12 cellular contexts compared by ENCODE assay signal in genomic region chr2:183059561-183059960, GRCh38. TPM values are rescaled to one million over a fixed set of nuclear protein-coding genes. Genes with fewer than 3 reads are reported as not detected.
DNase-seq lines count a peak whose midpoint lies in the region; ATAC-seq, FAIRE-seq and TF ChIP-seq lines count a peak whose summit lies in the region.
"Had no signal": no experiment of that assay in that cellular context is flagged by ENCODE, and none has a peak within 500 bp of the region (broad histone marks: within the 10 kb centered on the region; RNA-seq: fewer than 3 reads in every experiment).

No MANE protein-coding gene starts in this region.

- no peaks in the 10 kb centered on the region for H3K27me3 ChIP-seq in foreskin keratinocyte
- no peaks in the 10 kb centered on the region for H3K27me3 ChIP-seq in uterus

- H3K36me3 ChIP-seq in uterus, result no peaks in the 10 kb centered on the region

- H3K4me3 ChIP-seq in A549 (no peak overlapping the region), uterus (no peak overlapping the region)

- peaks cover 18% of the 10 kb centered on the region for H3K27me3 Mint-ChIP-seq in stimulated activated memory B cell treated with anti-CD40 and anti-IgM and Interleukin-4, amounts not matched to agents 10 μg/mL and 1 μg/mL and 100 μg/mL, for 72 hours

- intact Hi-C loops in uterus (cut with DNase I; ENCODE audit: low total_unique reads), result no loop called here

- DNase-seq in A549 (ENCODE audit: low read depth in 1 of 2, low spot score in 1 of 2) (peak; percentile 53 to 72), HPDE6-E6E7 (ENCODE audit: extremely low spot score) (peak; percentile 50), amniotic stem cell (lab: John Stamatoyannopoulos, UW) (peak; percentile 59), foreskin keratinocyte (peak; percentile 77 to 87), Ammon's horn (ENCODE audit: low spot score) (no peak), uterus (no peak)
- DNase-seq: C1 segment of cervical spinal cord; stimulated activated naive CD8-positive, alpha-beta T cell treated with anti-CD3 and anti-CD28 coated beads, Interleukin-15, Interleukin-2, amounts not matched to agents 100 U/mL and 50 U/mL, for 24 hours had no signal

- POLR2A ChIA-PET in A549 (lab: Yijun Ruan, JAX), result no interaction called here

- H3K4me2 ChIP-seq in A549, result peak overlapping the region; percentile 40

- CTCF ChIA-PET in A549 (lab: Yijun Ruan, JAX), result interaction anchor here (0.6 to 1.0 kb wide), 2 partner anchors 13 to 16 kb away, joined by 4 read pairs; no protein-coding TSS in a partner anchor

- H3K27ac ChIP-seq in A549 (peak overlapping the region; percentile 61 to 78), foreskin keratinocyte (no peak overlapping the region), uterus (no peak overlapping the region)

- H3K27ac Mint-ChIP-seq in stimulated activated memory B cell treated with anti-CD40 and anti-IgM and Interleukin-4, amounts not matched to agents 10 μg/mL and 1 μg/mL and 100 μg/mL, for 72 hours, result no peak overlapping the region
- H3K27ac Mint-ChIP-seq: memory B cell had no signal

- H3K36me3 Mint-ChIP-seq in stimulated activated memory B cell treated with anti-CD40 and anti-IgM and Interleukin-4, amounts not matched to agents 10 μg/mL and 1 μg/mL and 100 μg/mL, for 72 hours, result no peaks in the 10 kb centered on the region
- H3K36me3 Mint-ChIP-seq: memory B cell had no signal

- peak; percentile 46 for FAIRE-seq in A549 (lab: Jason Lieb, UNC)
- FAIRE-seq: GM12892 had no signal

- H3K4me1 ChIP-seq in A549 (peaks cover 40% of the 10 kb centered on the region), foreskin keratinocyte (peaks cover 4% of the 10 kb centered on the region), uterus (no peaks in the 10 kb centered on the region)

- no peaks in the 10 kb centered on the region for H3K4me1 Mint-ChIP-seq in stimulated activated memory B cell treated with anti-CD40 and anti-IgM and Interleukin-4, amounts not matched to agents 10 μg/mL and 1 μg/mL and 100 μg/mL, for 72 hours
- H3K4me1 Mint-ChIP-seq: memory B cell had no signal

- TF ChIP-seq CTCF in A549 (IDR thresholded peaks at IDR 0.05) (no peak), foreskin keratinocyte (conservative IDR thresholded peaks at IDR 0.05) (no peak), uterus (IDR thresholded peaks at IDR 0.05) (no peak)

- ATAC-seq in A549, result peak; percentile 68 to 73
- ATAC-seq in foreskin keratinocyte, result peak; percentile 91
- no peak for ATAC-seq in stimulated activated memory B cell treated with anti-CD40 and anti-IgM and Interleukin-4, amounts not matched to agents 10 μg/mL and 1 μg/mL and 100 μg/mL, for 72 hours
- ATAC-seq in HG02938 (IDR thresholded peaks at IDR 0.05; ENCODE audit: unreplicated experiment), result no peak
- ATAC-seq: stimulated activated naive CD8-positive, alpha-beta T cell treated with anti-CD3 and anti-CD28 coated beads, Interleukin-15, Interleukin-2, amounts not matched to agents 100 U/mL and 50 U/mL, for 24 hours had no signal

- no peak for TF ChIP-seq RAD21 in A549 (conservative IDR thresholded peaks at IDR 0.05 in 1 of 2, IDR thresholded peaks at IDR 0.05 in 1 of 2)

- H3K9me3 Mint-ChIP-seq in stimulated activated memory B cell treated with anti-CD40 and anti-IgM and Interleukin-4, amounts not matched to agents 10 μg/mL and 1 μg/mL and 100 μg/mL, for 72 hours, result no peaks in the 10 kb centered on the region
- H3K9me3 Mint-ChIP-seq: memory B cell had no signal

- WGBS in A549 (ENCODE audit: missing lambda C conversion rate), result 0% methylated on average over 1 of the region's 1 CpG

- TF ChIP-seq EP300 in A549 (IDR thresholded peaks at IDR 0.05), result no peak

- TF ChIP-seq POLR2A in A549 (IDR thresholded peaks at IDR 0.05; ENCODE audit: low read length) (no peak), uterus (IDR thresholded peaks at IDR 0.05) (no peak)

- no peak overlapping the region for H3K4me3 Mint-ChIP-seq in stimulated activated memory B cell treated with anti-CD40 and anti-IgM and Interleukin-4, amounts not matched to agents 10 μg/mL and 1 μg/mL and 100 μg/mL, for 72 hours
- H3K4me3 Mint-ChIP-seq: memory B cell had no signal

- H3K9me3 ChIP-seq in A549 (no peaks in the 10 kb centered on the region), uterus (no peaks in the 10 kb centered on the region)

TF ChIP-seq in A549, 52 proteins besides CTCF, POLR2A, EP300 and RAD21:
- TF ChIP-seq EHF (CRISPR knock-in tag; IDR thresholded peaks at IDR 0.05) (no peak), PHF8 (IDR thresholded peaks at IDR 0.05; ENCODE audit: borderline replicate concordance, low read depth) (no peak), CBX2 (IDR thresholded peaks at IDR 0.05; ENCODE audit: borderline replicate concordance, low read depth) (no peak), TP53 (CRISPR knock-in tag; IDR thresholded peaks at IDR 0.05) (no peak), TFCP2L1 (CRISPR knock-in tag; IDR thresholded peaks at IDR 0.05) (no peak), ZFP36 (IDR thresholded peaks at IDR 0.05; ENCODE audit: borderline replicate concordance, partially characterized antibody) (no peak), EHMT2 (IDR thresholded peaks at IDR 0.05; ENCODE audit: low read depth) (no peak), HDAC2 (IDR thresholded peaks at IDR 0.05) (no peak), NFE2L2 (conservative IDR thresholded peaks at IDR 0.05; ENCODE audit: low read length) (peak; percentile 98), JUNB (IDR thresholded peaks at IDR 0.05) (peak; percentile 39; the same call in 1 of the 2 replicates), RARB (CRISPR knock-in tag; IDR thresholded peaks at IDR 0.05) (no peak), NR3C1 (IDR thresholded peaks at IDR 0.05) (no peak), JUN (IDR thresholded peaks at IDR 0.05) (no peak), FOSL2 (IDR thresholded peaks at IDR 0.05) (peak; percentile 29; the same call in 1 of the 2 replicates), FOSL2 (CRISPR knock-in tag; IDR thresholded peaks at IDR 0.05) (peak; percentile 76), SREBF2 (IDR thresholded peaks at IDR 0.05) (no peak), KDM1A (IDR thresholded peaks at IDR 0.05; ENCODE audit: low read depth) (no peak), HOXB5 (CRISPR knock-in tag; IDR thresholded peaks at IDR 0.05) (0 out of 2 replicates have a peak, but pooled peaks have one; percentile 30), KDM5A (IDR thresholded peaks at IDR 0.05) (no peak), ZSCAN20 (CRISPR knock-in tag; IDR thresholded peaks at IDR 0.05) (no peak), POLR2AphosphoS2 (conservative IDR thresholded peaks at IDR 0.05; ENCODE audit: low read length) (no peak), MAFK (IDR thresholded peaks at IDR 0.05; ENCODE audit: partially characterized antibody) (peak; percentile 99)

RNA-seq across cellular contexts. Expression of gene DUSP19, which starts 19.0 kb away (rescaled TPM):
- 4.4 TPM in 2 replicates for polyA plus RNA-seq in A549 (2011; rRNA removed)
- polyA plus RNA-seq in A549 (2012; cell fraction: cytosol; rRNA removed), result 0.73 and 0.91 TPM in 2 replicates
- 0.23 and 0.32 TPM in 2 replicates for polyA plus RNA-seq in A549 (2012; cell fraction: nucleus; rRNA removed)
- polyA plus RNA-seq in A549 (2017; fragmentation: RNase III; extraction: RNeasy Plus Mini Kit Qiagen cat#74134 plus additional on column Dnase treatment), result 1.1 to 1.5 TPM (median 1.2 TPM) in 3 replicates
- 2.8 and 5.5 TPM in 2 replicates for polyA minus RNA-seq in A549 (2011; rRNA and poly(A)+ RNA removed)
- total RNA-seq in foreskin keratinocyte, result 1.0 TPM in 2 replicates
- polyA plus RNA-seq in foreskin keratinocyte, result 0.30 and 0.40 TPM in 2 replicates
- total RNA-seq in uterus, result 10 to 100 TPM in 1 of 4 donors, 1 to 10 TPM in 2, under 1 TPM in 1; 0.29 to 12.4 (median 3.3) TPM

RNA-seq across cellular contexts. Expression of gene NCKAP1, which starts 21.3 kb away (rescaled TPM):
- 194 and 201 TPM in 2 replicates for polyA plus RNA-seq in A549 (2011; rRNA removed)
- 63.8 and 70.9 TPM in 2 replicates for polyA plus RNA-seq in A549 (2012; cell fraction: cytosol; rRNA removed)
- 26.5 and 28.7 TPM in 2 replicates for polyA plus RNA-seq in A549 (2012; cell fraction: nucleus; rRNA removed)
- 89.4 to 106 TPM (median 98.8 TPM) in 3 replicates for polyA plus RNA-seq in A549 (2017; fragmentation: RNase III; extraction: RNeasy Plus Mini Kit Qiagen cat#74134 plus additional on column Dnase treatment)
- 71.5 and 81.4 TPM in 2 replicates for polyA minus RNA-seq in A549 (2011; rRNA and poly(A)+ RNA removed)
- total RNA-seq in foreskin keratinocyte, result 165 and 168 TPM in 2 replicates
- 37.1 and 47.6 TPM in 2 replicates for polyA plus RNA-seq in foreskin keratinocyte
- total RNA-seq in uterus, result 100 to 1,000 TPM in 3 of 4 donors, 10 to 100 TPM in 1; 55.3 to 284 (median 167) TPM

Comparison
In these comparisons a context has a peak if more than half of its experiments do, and no peak if none do; other contexts are left out.
1. ATAC-seq: peak in A549 (2 of 2) and foreskin keratinocyte (single experiment); none in stimulated activated memory B cell treated with anti-CD40 and anti-IgM and Interleukin-4, amounts not matched to agents 10 μg/mL and 1 μg/mL and 100 μg/mL, for 72 hours (single experiment) and HG02938 (single experiment).
2. DNase-seq: peak in A549 (2 of 2), HPDE6-E6E7 (single experiment), amniotic stem cell (single experiment) and foreskin keratinocyte (2 of 2); none in Ammon's horn (single experiment) and uterus (0 of 2).
3. H3K27ac ChIP-seq: peak in A549 (2 of 2); none in foreskin keratinocyte (single experiment) and uterus (0 of 2).